8 cellular contexts compared by ENCODE assay signal in the genomic region with DNA sequence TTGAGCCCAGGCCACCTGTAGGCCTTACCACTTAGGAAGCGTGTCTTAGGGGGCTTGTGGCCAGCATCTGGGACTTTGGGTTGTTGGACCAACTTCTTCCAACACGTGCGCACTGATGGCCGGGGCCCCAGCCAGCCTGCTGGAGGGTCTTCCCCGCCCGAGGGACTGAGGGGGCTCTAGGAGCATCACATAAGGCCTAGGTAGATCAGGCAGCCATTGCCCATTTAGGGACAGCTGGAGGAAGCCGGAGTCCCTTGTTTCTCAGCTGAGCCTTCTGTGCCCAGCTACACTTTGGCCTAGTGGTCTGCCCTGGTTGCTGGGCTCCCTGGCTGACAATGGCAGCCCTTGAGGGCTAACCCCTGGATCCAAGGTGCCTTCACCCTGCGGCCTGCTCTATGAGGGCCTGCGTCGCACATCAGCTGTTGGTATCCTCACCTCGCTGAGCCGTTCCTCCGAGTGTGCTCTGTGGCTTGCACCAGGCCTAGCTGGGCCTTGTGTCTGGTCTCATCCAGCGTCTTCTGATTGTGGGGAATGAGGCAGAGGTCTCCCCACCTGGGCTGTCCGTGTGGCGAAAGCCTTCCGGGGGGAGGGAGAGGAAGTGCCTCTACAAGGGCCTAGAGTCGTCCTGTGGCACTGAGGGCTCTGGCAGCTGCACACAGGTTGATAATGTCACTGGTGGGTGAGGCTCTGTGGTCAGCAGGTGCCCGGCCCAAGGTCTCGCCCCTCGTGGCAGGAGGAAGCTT. TPM values are rescaled to one million over a fixed set of nuclear protein-coding genes. Genes with fewer than 3 reads are reported as not detected.
A peak's percentile ranks its signal among the peaks of the same experiment; 100 is the strongest.
DNase-seq lines count a peak whose midpoint lies in the region; ATAC-seq and TF ChIP-seq lines count a peak whose summit lies in the region.

No MANE protein-coding gene starts in this region.

- H3K4me2 ChIP-seq in KMS-11 = peak overlapping the region; percentile 68; the same call in 1 of the 2 replicates

- peaks cover 12% of the 10 kb centered on the region for H3K4me1 ChIP-seq in KMS-11 (ENCODE audit: low read depth, poor library complexity, severe bottlenecking)

- POLR2A ChIA-PET in AG04450 (lab: Yijun Ruan, JAX) = interaction anchor here (1.1 to 1.9 kb wide), 3 partner anchors 24 to 39 kb away, joined by 4 to 18 read pairs (median 6); no protein-coding TSS in a partner anchor

- H3K27me3 ChIP-seq in AG04450 (ENCODE audit: control insufficient read depth, insufficient read depth, low read length) (no peaks in the 10 kb centered on the region), KMS-11 (ENCODE audit: insufficient read depth, low read depth) (no peaks in the 10 kb centered on the region)

- peak overlapping the region; percentile 98 for H3K4me3 Mint-ChIP-seq in natural killer cell

- intact Hi-C loops in natural killer cell (cut with micrococcal nuclease) = no loop called here

- no peaks in the 10 kb centered on the region; the same call in 1 of the 2 replicates for H3K9me3 ChIP-seq in AG04450 (ENCODE audit: control insufficient read depth, insufficient read depth, low read length)

- CTCF ChIA-PET in AG04450 (lab: Charles Lee) = interaction anchor here (0.6 to 3.9 kb wide), 6 partner anchors 22 to 190 kb away, joined by 3 to 24 read pairs (median 4); partner anchors contain the start of gene MARCHF2

- H3K4me1 Mint-ChIP-seq in natural killer cell = peaks cover 21 to 39% of the 10 kb centered on the region in 2 donors

- peak overlapping the region; percentile 94 for H3K27ac Mint-ChIP-seq in natural killer cell

- H3K36me3 ChIP-seq in KMS-11 (ENCODE audit: insufficient read depth) = no peaks in the 10 kb centered on the region

- H2AFZ ChIP-seq in KMS-11 (ENCODE audit: low read depth) = no peak overlapping the region

- H3K79me2 ChIP-seq in KMS-11 (ENCODE audit: insufficient read depth, low read depth) = peaks cover 11% of the 10 kb centered on the region; the same call in 1 of the 2 replicates

- no peak overlapping the region for H3K9ac ChIP-seq in KMS-11

- ATAC-seq in natural killer cell (no peak), GM18858 (IDR thresholded peaks at IDR 0.05; ENCODE audit: unreplicated experiment) (no peak), GM18498 (IDR thresholded peaks at IDR 0.05; ENCODE audit: unreplicated experiment) (no peak)

- H3K27me3 Mint-ChIP-seq in natural killer cell (ENCODE audit: low read depth in 2 of 2) = no peaks in the 10 kb centered on the region

- peak overlapping the region; percentile 1 for H3K4me3 ChIP-seq in AG04450 (ENCODE audit: low read depth, low read length)
- H3K4me3 ChIP-seq in KMS-11 (IDR thresholded peaks at IDR 0.05; ENCODE audit: insufficient read depth, low read depth, low read length) = no peak overlapping the region
- peak overlapping the region; percentile 92 for H3K4me3 ChIP-seq in coronary artery

- no peaks in the 10 kb centered on the region for H3K36me3 Mint-ChIP-seq in natural killer cell

- H4K20me1 ChIP-seq in KMS-11 (ENCODE audit: insufficient read depth) = no peaks in the 10 kb centered on the region

- no peaks in the 10 kb centered on the region for H3K9me3 Mint-ChIP-seq in natural killer cell

- TF ChIP-seq CTCF in AG04450 (IDR thresholded peaks at IDR 0.05; ENCODE audit: low read depth, low read length) (no peak), KMS-11 (conservative IDR thresholded peaks at IDR 0.05; ENCODE audit: low read depth, low read length) (no peak), coronary artery (IDR thresholded peaks at IDR 0.05) (no peak), natural killer cell (IDR thresholded peaks at IDR 0.05) (no peak)

- DNase-seq in AG04450 (ENCODE audit: low read depth, low spot score) (no peak), coronary artery (ENCODE audit: low spot score) (peak; percentile 79), natural killer cell (no peak), DMS53 (lab: John Stamatoyannopoulos, UW) (no peak), HUDEP-2 (lab: John Stamatoyannopoulos, UW; ENCODE audit: unreplicated experiment in 76 of 76) (no peak)

- H3K27ac ChIP-seq in AG04450 (ENCODE audit: low read depth, low read length) (peak overlapping the region; percentile 21), KMS-11 (no peak overlapping the region), coronary artery (peak overlapping the region; percentile 47 to 100)

RNA-seq across cellular contexts. Expression of gene RAB11B, which starts 1.3 kb away (rescaled TPM):
- polyA plus RNA-seq in AG04450 (2011; rRNA removed) = 25.3 and 37.6 TPM in 2 replicates
- polyA minus RNA-seq in AG04450 (2011; rRNA and poly(A)+ RNA removed) = 18.3 and 22.0 TPM in 2 replicates
- total RNA-seq in natural killer cell = 100 to 1,000 TPM; 101 to 116 (median 108) TPM

RNA-seq across cellular contexts. Expression of gene MARCHF2, which starts 21.7 kb away (rescaled TPM):
- 14.7 and 20.0 TPM in 2 replicates for polyA plus RNA-seq in AG04450 (2011; rRNA removed)
- 14.4 and 16.5 TPM in 2 replicates for polyA minus RNA-seq in AG04450 (2011; rRNA and poly(A)+ RNA removed)
- 10 to 100 TPM; 32.4 to 42.3 (median 37.2) TPM for total RNA-seq in natural killer cell

RNA-seq across cellular contexts. Expression of gene ANGPTL4, which starts 27.5 kb away (rescaled TPM):
- polyA plus RNA-seq in AG04450 (2011; rRNA removed) = 1.3 and 1.7 TPM in 2 replicates
- 0.43 and 0.83 TPM in 2 replicates for polyA minus RNA-seq in AG04450 (2011; rRNA and poly(A)+ RNA removed)
- total RNA-seq in natural killer cell = not detected

RNA-seq across cellular contexts. Expression of gene KANK3, which starts 48.4 kb away (rescaled TPM):
- polyA plus RNA-seq in AG04450 (2011; rRNA removed) = 0.07 TPM in 1 of 2 replicates, not detected in the other
- not detected in 2 replicates for polyA minus RNA-seq in AG04450 (2011; rRNA and poly(A)+ RNA removed)
- 10 to 100 TPM in 1 of 3 donors, 1 to 10 TPM in 2; 5.7 to 16.9 (median 8.4) TPM for total RNA-seq in natural killer cell

RNA-seq across cellular contexts. Expression of gene HNRNPM, which starts 53.3 kb away (rescaled TPM):
- 99.6 and 122 TPM in 2 replicates for polyA plus RNA-seq in AG04450 (2011; rRNA removed)
- 51.2 and 60.4 TPM in 2 replicates for polyA minus RNA-seq in AG04450 (2011; rRNA and poly(A)+ RNA removed)
- 100 to 1,000 TPM; 272 to 300 (median 299) TPM for total RNA-seq in natural killer cell
